ENCODE assay signal across 8 cellular contexts in genomic region chr12:4648499-4649357, GRCh38. TPM values are rescaled to one million over a fixed set of nuclear protein-coding genes. Genes with fewer than 3 reads are reported as not detected.
DNase-seq lines count a peak whose midpoint lies in the region; ATAC-seq and TF ChIP-seq lines count a peak whose summit lies in the region.

Gene AKAP3, minus strand, starts transcription at chr12:4649051. Its CDS starts 10,855 bp downstream, at chr12:4638196.
Gene NDUFA9, plus strand, starts transcription at chr12:4649114. Its CDS starts 13 bp downstream, at chr12:4649127.

- H3K9me3 ChIP-seq in DND-41 (ENCODE audit: insufficient read depth, low read length, severe bottlenecking) (no peaks in the 10 kb centered on the region), RWPE2 (ENCODE audit: severe bottlenecking) (no peaks in the 10 kb centered on the region), neural cell (ENCODE audit: low read length) (no peaks in the 10 kb centered on the region)

- H3K27ac ChIP-seq in DND-41 (ENCODE audit: low read length), result peak within 1 kb of the TSS; percentile 95
- H3K27ac ChIP-seq in RWPE2 (ENCODE audit: poor library complexity, severe bottlenecking), result peak within 1 kb of the TSS; percentile 44
- peak within 1 kb of the TSS; percentile 94 for H3K27ac ChIP-seq in neural cell (ENCODE audit: low read length)

- peak; percentile 65 for TF ChIP-seq EP300 in neural cell (conservative IDR thresholded peaks at IDR 0.05; ENCODE audit: poor library complexity, severe bottlenecking)

- H4K20me1 ChIP-seq in DND-41 (ENCODE audit: insufficient read depth, low read length) (peaks cover 7% of the 10 kb centered on the region; the same call in 1 of the 2 replicates), neural cell (ENCODE audit: insufficient read depth) (no peaks in the 10 kb centered on the region)

- peak within 1 kb of the TSS; percentile 90 to 100 for H3K4me3 Mint-ChIP-seq in stimulated activated naive CD8-positive, alpha-beta T cell treated with anti-CD3 and anti-CD28 coated beads, Interleukin-15, amount 100 ng/mL, for 72 hours

- H3K27ac Mint-ChIP-seq in stimulated activated naive CD8-positive, alpha-beta T cell treated with anti-CD3 and anti-CD28 coated beads, Interleukin-15, amount 100 ng/mL, for 72 hours, result peak within 1 kb of the TSS; percentile 98 to 100

- peaks cover 4% of the 10 kb centered on the region for H3F3A ChIP-seq in neural cell (ENCODE audit: insufficient read depth, low read length, poor library complexity, severe bottlenecking)

- H3K36me3 ChIP-seq in DND-41 (ENCODE audit: insufficient read depth, low read length) (peaks cover 7% of the 10 kb centered on the region; the same call in 1 of the 2 replicates), RWPE2 (ENCODE audit: low read depth) (peaks cover 7% of the 10 kb centered on the region; the same call in 1 of the 2 replicates), neural cell (ENCODE audit: insufficient read depth, low read length) (no peaks in the 10 kb centered on the region)

- peak within 1 kb of the TSS; percentile 80 for H3K4me2 ChIP-seq in DND-41 (ENCODE audit: insufficient read depth, low read length)
- H3K4me2 ChIP-seq in neural cell (ENCODE audit: low read length), result peak within 1 kb of the TSS; percentile 94

- no peak for TF ChIP-seq RAD21 in neural cell (conservative IDR thresholded peaks at IDR 0.05)

- ATAC-seq in DND-41 (ENCODE audit: insufficient read depth, low read depth) (peak; percentile 91), GM21786 (IDR thresholded peaks at IDR 0.05; ENCODE audit: unreplicated experiment) (peak; percentile 78), RWPE2 (ENCODE audit: low read depth) (peak; percentile 95)
- peak; percentile 97 for ATAC-seq in stimulated activated naive CD8-positive, alpha-beta T cell treated with anti-CD3 and anti-CD28 coated beads, Interleukin-15, amount 100 ng/mL, for 72 hours

- H3K27me3 ChIP-seq in DND-41 (ENCODE audit: insufficient read depth, low read length, poor library complexity) (no peaks in the 10 kb centered on the region), RWPE2 (ENCODE audit: insufficient read depth, poor library complexity, severe bottlenecking) (no peaks in the 10 kb centered on the region), neural cell (ENCODE audit: insufficient read depth, low read depth, low read length) (no peaks in the 10 kb centered on the region)

- H3K9me3 Mint-ChIP-seq in stimulated activated naive CD8-positive, alpha-beta T cell treated with anti-CD3 and anti-CD28 coated beads, Interleukin-15, amount 100 ng/mL, for 72 hours, result no peaks in the 10 kb centered on the region

- H3K9ac ChIP-seq in DND-41 (ENCODE audit: low read depth, low read length), result peak within 1 kb of the TSS; percentile 69
- peak within 1 kb of the TSS; percentile 89 for H3K9ac ChIP-seq in neural cell (ENCODE audit: low read length)

- peaks cover 54% of the 10 kb centered on the region for H3K79me2 ChIP-seq in DND-41 (ENCODE audit: insufficient read depth, low read length)
- H3K79me2 ChIP-seq in neural cell (replicated peaks; ENCODE audit: insufficient read depth, low read length), result peaks cover 41% of the 10 kb centered on the region

- no peaks in the 10 kb centered on the region for H3K27me3 Mint-ChIP-seq in stimulated activated naive CD8-positive, alpha-beta T cell treated with anti-CD3 and anti-CD28 coated beads, Interleukin-15, amount 100 ng/mL, for 72 hours

- H3K4me1 ChIP-seq in DND-41 (ENCODE audit: insufficient read depth, low read length) (peaks cover 49% of the 10 kb centered on the region), RWPE2 (ENCODE audit: insufficient read depth, poor library complexity, severe bottlenecking) (peaks cover 13% of the 10 kb centered on the region)

- TF ChIP-seq CTCF in DND-41 (IDR thresholded peaks at IDR 0.05; ENCODE audit: borderline replicate concordance, extremely low read depth, low read length, poor library complexity, severe bottlenecking) (no peak), LNCaP clone FGC (IDR thresholded peaks at IDR 0.05; ENCODE audit: control insufficient read depth, extremely low read depth, insufficient read depth) (no peak), RWPE2 (IDR thresholded peaks at IDR 0.05; ENCODE audit: poor library complexity, severe bottlenecking) (no peak), foreskin fibroblast (IDR thresholded peaks at IDR 0.05; ENCODE audit: low read depth, low read length) (no peak), neural cell (IDR thresholded peaks at IDR 0.05; ENCODE audit: poor library complexity, severe bottlenecking) (no peak)

- H2AFZ ChIP-seq in DND-41 (ENCODE audit: low read depth, low read length) (peak within 1 kb of the TSS; percentile 94), neural cell (ENCODE audit: low read depth, low read length) (peak within 1 kb of the TSS; percentile 98)

- H3K4me3 ChIP-seq in DND-41 (ENCODE audit: low read depth in 1 of 2, low read length in 2 of 2) (peak within 1 kb of the TSS; percentile 72 to 80), LNCaP clone FGC (ENCODE audit: low read depth, low read length) (peak within 1 kb of the TSS; percentile 93), RWPE2 (ENCODE audit: severe bottlenecking) (peak within 1 kb of the TSS; percentile 57), foreskin fibroblast (ENCODE audit: low read depth in 1 of 2, low read length in 2 of 2) (peak within 1 kb of the TSS; percentile 78 to 87), neural cell (ENCODE audit: low read length) (peak within 1 kb of the TSS; percentile 69)

- DNase-seq in DND-41, result peak; percentile 86
- DNase-seq in LNCaP clone FGC (ENCODE audit: low read depth), result peak; percentile 61
- peak; percentile 82 for DNase-seq in RWPE2 (ENCODE audit: low spot score)
- peak; percentile 23 for DNase-seq in activated gamma-delta T cell (lab: John Stamatoyannopoulos, UW)
- DNase-seq in foreskin fibroblast, result peak; percentile 79 to 92
- peak; percentile 67 to 78 for DNase-seq in stimulated activated naive CD8-positive, alpha-beta T cell treated with anti-CD3 and anti-CD28 coated beads, Interleukin-15, amount 100 ng/mL, for 72 hours

- peaks cover 31% of the 10 kb centered on the region for H3K4me1 Mint-ChIP-seq in stimulated activated naive CD8-positive, alpha-beta T cell treated with anti-CD3 and anti-CD28 coated beads, Interleukin-15, amount 100 ng/mL, for 72 hours

- no peaks in the 10 kb centered on the region for H3K9me2 ChIP-seq in neural cell (ENCODE audit: insufficient read depth, low read length)

TF ChIP-seq in neural cell, 6 proteins besides CTCF, POLR2A, EP300 and RAD21:
- TF ChIP-seq MXI1 (conservative IDR thresholded peaks at IDR 0.05; ENCODE audit: poor library complexity, severe bottlenecking), result peak; percentile 81
- peak; percentile 97 for TF ChIP-seq TAF1 (IDR thresholded peaks at IDR 0.05; ENCODE audit: low read depth)
- peak; percentile 46 for TF ChIP-seq SMC3 (conservative IDR thresholded peaks at IDR 0.05; ENCODE audit: poor library complexity)
- TF ChIP-seq REST (IDR thresholded peaks at IDR 0.05; ENCODE audit: borderline replicate concordance), result peak; percentile 93
- peak; percentile 94 for TF ChIP-seq POLR2AphosphoS5 (IDR thresholded peaks at IDR 0.05)
- no peak for TF ChIP-seq EZH2 (IDR thresholded peaks at IDR 0.05; ENCODE audit: borderline replicate concordance, insufficient read depth, low read length, poor library complexity, severe bottlenecking)

RNA-seq across cellular contexts. Expression of gene AKAP3, which starts in this region (rescaled TPM):
- 0.46 and 1.6 TPM in 2 replicates for polyA plus RNA-seq in neural cell
- polyA minus RNA-seq in neural cell, result 1.5 and 3.7 TPM in 2 replicates

RNA-seq across cellular contexts. Expression of gene NDUFA9, which starts in this region (rescaled TPM):
- 67.3 and 73.3 TPM in 2 replicates for polyA plus RNA-seq in neural cell
- polyA minus RNA-seq in neural cell, result 50.6 and 61.8 TPM in 2 replicates

Comparison
In these comparisons a context has a peak if more than half of its experiments do, and no peak if none do; other contexts are left out.
1. Peak in every context shown above with its lines: DNase-seq, ATAC-seq, H3K4me3 ChIP-seq and H3K27ac ChIP-seq.
2. DNase-seq: peak in every context shown above with its lines; median percentile 86 in DND-41; 86 in foreskin fibroblast; 82 in RWPE2; 72 in stimulated activated naive CD8-positive, alpha-beta T cell treated with anti-CD3 and anti-CD28 coated beads, Interleukin-15, amount 100 ng/mL, for 72 hours; 61 in LNCaP clone FGC; 23 in activated gamma-delta T cell.
3. H3K27ac ChIP-seq: peak in every context shown above with its lines; median percentile 95 in DND-41; 94 in neural cell; 44 in RWPE2.